ENCODE assay signal across 16 cellular contexts in the genomic region with DNA sequence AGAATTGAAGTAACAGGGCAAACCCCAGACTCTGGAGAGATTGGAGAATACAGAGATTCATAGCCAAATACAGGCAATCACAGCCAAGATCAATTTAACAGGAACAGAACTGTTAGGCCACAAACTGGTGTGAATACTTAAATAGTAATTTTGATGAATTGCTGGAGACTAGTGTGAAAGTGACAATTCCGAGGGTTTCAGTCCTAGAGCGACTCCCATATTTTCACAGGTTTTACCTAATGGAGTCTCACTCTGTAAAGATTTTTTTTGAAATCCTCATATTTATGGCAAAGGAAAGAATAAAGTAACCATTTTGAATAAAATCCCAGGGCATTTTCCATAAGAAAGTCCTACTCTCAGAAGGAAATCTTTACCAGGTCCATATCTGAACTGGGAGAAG.
DNase-seq lines count a peak whose midpoint lies in the region; ATAC-seq and TF ChIP-seq lines count a peak whose summit lies in the region.
"Had no signal": no experiment of that assay in that cellular context is flagged by ENCODE, and none has a peak within 500 bp of the region (broad histone marks: within the 10 kb centered on the region; RNA-seq: fewer than 3 reads in every experiment).

No MANE protein-coding gene starts in this region.

- peaks cover 12 to 15% of the 10 kb centered on the region in 2 donors for H3K9me3 Mint-ChIP-seq in natural killer cell

- H3K9me3 ChIP-seq in Loucy (ENCODE audit: insufficient read depth, low read depth, low read length) = no peaks in the 10 kb centered on the region
- H3K9me3 ChIP-seq in mesodermal cell (ENCODE audit: control insufficient read depth, low read length) = no peaks in the 10 kb centered on the region

- H3K4me1 Mint-ChIP-seq in natural killer cell = no peaks in the 10 kb centered on the region

- H3K27ac ChIP-seq in brain microvascular endothelial cell (peak overlapping the region; percentile 57), mesodermal cell (ENCODE audit: low read depth, low read length, severe bottlenecking) (peak overlapping the region; percentile 41)
- H3K27ac ChIP-seq: RWPE1 had no signal

- no peaks in the 10 kb centered on the region for H4K20me1 ChIP-seq in Loucy (ENCODE audit: insufficient read depth, low read length, poor library complexity, severe bottlenecking)

- H3K79me2 ChIP-seq in Loucy (ENCODE audit: insufficient read depth, low read length) = no peaks in the 10 kb centered on the region

- no peak overlapping the region for H3K4me3 Mint-ChIP-seq in natural killer cell

- in situ Hi-C loops in brain microvascular endothelial cell (cut with HindIII; ENCODE audit: low pct_ligation_motif_present, low sequenced_read_pairs) = no loop called here

- H3K9ac ChIP-seq in Loucy (ENCODE audit: low read depth, low read length, poor library complexity, severe bottlenecking) = no peak overlapping the region

- peak overlapping the region; percentile 54; the same call in 1 of the 2 replicates for H2AFZ ChIP-seq in Loucy (ENCODE audit: low read length)

- no peak for DNase-seq in brain microvascular endothelial cell
- peak; percentile 65 for DNase-seq in superior temporal gyrus (ENCODE audit: extremely low spot score)
- DNase-seq in NCI-H128 (lab: John Stamatoyannopoulos, UW; ENCODE audit: unreplicated experiment) = no peak
- DNase-seq in natural killer cell = no peak
- DNase-seq: C1 segment of cervical spinal cord, DMS153, EL, NCI-H1105 treated with DMSO at 0.1 percent for 48 hours, NCI-H2029, NCI-H510A treated with DMSO at 0.1 percent for 48 hours, OCI-M1 had no signal

- TF ChIP-seq CTCF in Loucy (conservative IDR thresholded peaks at IDR 0.05; ENCODE audit: low read length) (no peak), brain microvascular endothelial cell (IDR thresholded peaks at IDR 0.05; ENCODE audit: low read depth, low read length, missing control alignments) (no peak), natural killer cell (IDR thresholded peaks at IDR 0.05) (no peak)

- H3F3A ChIP-seq in Loucy (ENCODE audit: low read depth) = no peaks in the 10 kb centered on the region

- H3K4me2 ChIP-seq in Loucy (ENCODE audit: low read depth, low read length, poor library complexity, severe bottlenecking) = peak overlapping the region; percentile 28

- intact Hi-C loops in natural killer cell (cut with micrococcal nuclease) = no loop called here

- ATAC-seq in natural killer cell = no peak
- no peak for ATAC-seq in HG02981 (IDR thresholded peaks at IDR 0.05; ENCODE audit: unreplicated experiment)
- ATAC-seq: HepG2 had no signal

- no peaks in the 10 kb centered on the region for H3K27me3 Mint-ChIP-seq in natural killer cell (ENCODE audit: low read depth in 2 of 2)

- no peaks in the 10 kb centered on the region for H3K27me3 ChIP-seq in Loucy (ENCODE audit: insufficient read depth, low read length, poor library complexity, severe bottlenecking)
- no peaks in the 10 kb centered on the region for H3K27me3 ChIP-seq in brain microvascular endothelial cell (replicated peaks)

- no peaks in the 10 kb centered on the region for H3K9me2 ChIP-seq in Loucy (replicated peaks; ENCODE audit: low read depth, low read length)

- H3K36me3 ChIP-seq in Loucy (ENCODE audit: insufficient read depth, low read length) (no peaks in the 10 kb centered on the region), brain microvascular endothelial cell (replicated peaks) (no peaks in the 10 kb centered on the region), mesodermal cell (ENCODE audit: control insufficient read depth, insufficient read depth, low read length) (no peaks in the 10 kb centered on the region)

- H3K4me3 ChIP-seq in Loucy (ENCODE audit: low read length, poor library complexity, severe bottlenecking) (no peak overlapping the region), brain microvascular endothelial cell (ENCODE audit: low read depth, low read length) (no peak overlapping the region), mesodermal cell (ENCODE audit: extremely low read depth, insufficient read depth, low read length, poor library complexity, severe bottlenecking) (no peak overlapping the region)

- H3K36me3 Mint-ChIP-seq in natural killer cell = no peaks in the 10 kb centered on the region

- H3K27ac Mint-ChIP-seq in natural killer cell = no peak overlapping the region

- WGBS in mesodermal cell (ENCODE audit: insufficient coverage in 2 of 2), 2 experiments = no CpG with 5 or more reads among the region's 2 CpGs

- peaks cover 17% of the 10 kb centered on the region for H3K4me1 ChIP-seq in Loucy (ENCODE audit: insufficient read depth, low read length, poor library complexity, severe bottlenecking)
- H3K4me1 ChIP-seq in mesodermal cell (ENCODE audit: control insufficient read depth, insufficient read depth, low read length, poor library complexity, severe bottlenecking) = no peaks in the 10 kb centered on the region
